11 cellular contexts compared by ENCODE assay signal in the genomic region with DNA sequence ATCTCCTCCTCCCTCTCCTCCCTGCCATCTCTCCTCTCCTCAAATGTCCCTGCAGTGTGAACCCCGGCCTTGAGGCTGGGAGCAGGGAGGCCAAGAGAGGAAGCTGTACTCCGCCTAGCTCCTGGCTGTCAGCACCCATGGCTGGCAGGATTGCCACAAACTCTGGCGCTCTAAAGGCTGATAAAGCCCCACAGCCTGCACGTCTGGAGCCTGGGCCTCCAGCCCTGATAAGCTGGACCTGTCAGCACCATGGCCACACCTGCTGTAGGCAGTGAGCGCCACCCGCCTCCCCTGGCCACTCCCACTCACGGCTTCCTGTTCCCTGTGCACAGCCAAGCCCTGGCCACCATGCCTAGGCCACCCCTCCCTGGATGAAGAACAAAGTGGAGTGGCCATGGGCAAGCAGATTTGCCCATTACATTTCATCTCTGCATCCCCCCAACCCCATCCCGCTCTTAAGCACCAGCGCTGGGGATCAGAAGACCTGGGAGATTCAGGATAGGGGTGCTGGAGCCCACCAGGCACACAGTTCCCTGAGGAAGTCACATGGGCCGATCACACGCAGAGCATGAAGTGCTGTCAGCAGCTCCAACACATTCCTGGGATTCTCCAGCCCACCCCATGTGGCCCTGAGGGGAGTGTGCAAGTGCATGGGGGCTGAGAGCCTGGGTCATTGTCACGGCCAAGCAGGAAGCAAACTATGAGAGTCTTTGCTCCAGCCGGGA. TPM values are rescaled to one million over a fixed set of nuclear protein-coding genes. Genes with fewer than 3 reads are reported as not detected.
DNase-seq lines count a peak whose midpoint lies in the region; ATAC-seq, FAIRE-seq and TF ChIP-seq lines count a peak whose summit lies in the region.
"Had no signal": no experiment of that assay in that cellular context is flagged by ENCODE, and none has a peak within 500 bp of the region (broad histone marks: within the 10 kb centered on the region; RNA-seq: fewer than 3 reads in every experiment).

No MANE protein-coding gene starts in this region.

- TF ChIP-seq CTCF in Panc1 (IDR thresholded peaks at IDR 0.05) (no peak), heart right ventricle (IDR thresholded peaks at IDR 0.05) (no peak), testis (IDR thresholded peaks at IDR 0.05) (no peak), D721Med (IDR thresholded peaks at IDR 0.05; ENCODE audit: insufficient read depth, missing control alignments) (no peak)

- POLR2A ChIA-PET in Panc1 (lab: Charles Lee), result interaction anchor here (0.9 kb wide), 1 partner anchor 9 kb away, joined by 6 read pairs; no protein-coding TSS in a partner anchor

- H3K4me1 ChIP-seq in Panc1 (ENCODE audit: control insufficient read depth, insufficient read depth, low read length) (no peaks in the 10 kb centered on the region), heart right ventricle (peaks cover 29 to 86% (median 71%) of the 10 kb centered on the region in 9 donors), testis (peaks cover 4% of the 10 kb centered on the region)

- no peak for FAIRE-seq in D721Med (lab: Jason Lieb, UNC)

- CTCF ChIA-PET in Panc1 (lab: Charles Lee), result interaction anchor here (1.3 kb wide), 1 partner anchor 85 kb away, joined by 6 read pairs; no protein-coding TSS in a partner anchor

- no peaks in the 10 kb centered on the region for H3K36me3 ChIP-seq in Panc1 (ENCODE audit: control insufficient read depth, insufficient read depth, low read length)
- no peaks in the 10 kb centered on the region for H3K36me3 ChIP-seq in heart right ventricle
- H3K36me3 ChIP-seq in testis (ENCODE audit: low read depth, missing control alignments), result no peaks in the 10 kb centered on the region
- H3K36me3 ChIP-seq: thoracic aorta had no signal

- in situ Hi-C loops in Panc1 (cut with HindIII; ENCODE audit: low pct_unique_long_range_greater_than_20kb, low sequenced_read_pairs), result no loop called here

- H3K9me3 ChIP-seq in Panc1 (ENCODE audit: control insufficient read depth, insufficient read depth, low read depth, low read length) (no peaks in the 10 kb centered on the region), heart right ventricle (no peaks in the 10 kb centered on the region), testis (no peaks in the 10 kb centered on the region)
- H3K9me3 ChIP-seq: thoracic aorta had no signal

- H3K27ac ChIP-seq in Panc1 (ENCODE audit: low read length) (no peak overlapping the region), heart right ventricle (peak overlapping the region; percentile 76 to 94 (median 87)), testis (no peak overlapping the region)
- H3K27ac ChIP-seq: thoracic aorta had no signal

- ATAC-seq in Panc1 (0 out of 2 replicates have a peak, but pooled peaks have one; percentile 28), heart right ventricle (peak; percentile 60 to 80 (median 72))

- no peak for TF ChIP-seq POLR2A in testis (IDR thresholded peaks at IDR 0.05)

- intact Hi-C loops in Panc1 (cut with micrococcal nuclease; ENCODE audit: unreplicated experiment) (no loop called here), heart right ventricle (cut with DNase I) (loop anchor here in 1 of 10 donors (5.0 kb wide), 1 partner anchor 91 kb away; no protein-coding TSS in a partner anchor), testis (cut with DNase I; ENCODE audit: low total_unique reads) (no loop called here)

- WGBS in heart right ventricle, 2 donors, result 16 to 23% methylated on average over 13 of the region's 13 CpGs
- WGBS in testis, 2 donors, result 51 to 55% methylated on average over 12 to 13 of the region's 13 CpGs

- H3K27me3 ChIP-seq in Panc1 (ENCODE audit: control insufficient read depth, insufficient read depth, low read length) (no peaks in the 10 kb centered on the region; the same call in 1 of the 2 replicates), heart right ventricle (no peaks in the 10 kb centered on the region), testis (no peaks in the 10 kb centered on the region)

- DNase-seq in NOMO-1 treated with DMSO at 0.1 percent for 48 hours (lab: John Stamatoyannopoulos, UW; ENCODE audit: unreplicated experiment) (peak; percentile 3), NOMO-1 (lab: John Stamatoyannopoulos, UW; ENCODE audit: unreplicated experiment in 2 of 2) (no peak), Panc1 (ENCODE audit: low read depth, low spot score) (no peak), heart right ventricle (peak; percentile 84 to 87), testis (peak; percentile 27), D721Med (ENCODE audit: insufficient read length, low spot score) (no peak), SIG-M5 treated with dmso at 0.1 percent for 504 hours (lab: John Stamatoyannopoulos, UW; ENCODE audit: unreplicated experiment) (no peak)
- DNase-seq in effector CD4-positive, alpha-beta T cell, result no peak
- DNase-seq: activated CD4-positive, CD25-positive, alpha-beta regulatory T cell treated with anti-CD3 and anti-CD28 coated beads, Interleukin-2, amount 50 U/mL, for 72 hours; stimulated activated CD4-positive, alpha-beta T cell treated with anti-CD3 and anti-CD28 coated beads, Interleukin-1b, Interleukin-23, amount 100 ng/mL, for 48 hours had no signal

- no peak overlapping the region for H3K4me3 ChIP-seq in Panc1 (ENCODE audit: low read depth in 2 of 2, low read length in 2 of 2)
- H3K4me3 ChIP-seq in heart right ventricle, result no peak overlapping the region
- H3K4me3 ChIP-seq in testis, result no peak overlapping the region
- H3K4me3 ChIP-seq: thoracic aorta had no signal

- no TSS peak for BruUV-seq in Panc1 (replicated peaks; lab: Mats Ljungman, UMichigan)

RNA-seq across cellular contexts. Expression of a gene that starts 24.2 kb away (rescaled TPM):
- total RNA-seq in Panc1 (2021; ENCODE audit: unreplicated experiment), result not detected
- polyA plus RNA-seq in Panc1 (2012; ENCODE audit: insufficient read length), result not detected
- 1,000 to 10,000 TPM in 1 of 10 donors, 100 to 1,000 TPM in 5, 10 to 100 TPM in 1, 1 to 10 TPM in 3; 1.1 to 4,616 (median 291) TPM for total RNA-seq in heart right ventricle
- over 10,000 TPM in 1 of 2 donors, 10 to 100 TPM in 1; 46.2 to 15,996 TPM for polyA plus RNA-seq in heart right ventricle
- total RNA-seq in testis, result under 1 TPM in 1 of 2 donors, not detected in 1; 0.50 TPM
- not detected for polyA plus RNA-seq in testis (ENCODE audit: insufficient read depth, low read depth, low replicate concordance)
- total RNA-seq: thoracic aorta had no signal

RNA-seq across cellular contexts. Expression of a gene that starts 35.4 kb away (rescaled TPM):
- total RNA-seq in Panc1 (2021; ENCODE audit: unreplicated experiment) (not detected), heart right ventricle (1,000 to 10,000 TPM in 2 of 10 donors, 100 to 1,000 TPM in 5, 10 to 100 TPM in 2, 1 to 10 TPM in 1; 5.8 to 2,762 (median 663) TPM), testis (not detected)
- not detected for polyA plus RNA-seq in Panc1 (2012; ENCODE audit: insufficient read length)
- polyA plus RNA-seq in heart right ventricle (1,000 to 10,000 TPM in 1 of 2 donors, 10 to 100 TPM in 1; 16.4 to 2,201 TPM), testis (ENCODE audit: insufficient read depth, low read depth, low replicate concordance) (not detected)
- total RNA-seq: thoracic aorta had no signal

RNA-seq across cellular contexts. Expression of a gene that starts 43.3 kb away (rescaled TPM):
- total RNA-seq in Panc1 (2021; ENCODE audit: unreplicated experiment) (72.4 TPM), heart right ventricle (10 to 100 TPM; 35.5 to 47.8 (median 39.0) TPM), testis (100 to 1,000 TPM; 140 to 144 TPM)
- 111 TPM for polyA plus RNA-seq in Panc1 (2012; ENCODE audit: insufficient read length)
- polyA plus RNA-seq in heart right ventricle (10 to 100 TPM; 23.3 to 44.7 TPM), testis (ENCODE audit: insufficient read depth, low read depth, low replicate concordance) (73.5 TPM)

RNA-seq across cellular contexts. Expression of a gene that starts 51.5 kb away (rescaled TPM):
- total RNA-seq in Panc1 (2021; ENCODE audit: unreplicated experiment) (156 TPM), heart right ventricle (10 to 100 TPM; 27.3 to 95.3 (median 44.4) TPM), testis (10 to 100 TPM; 33.1 to 62.0 TPM)
- polyA plus RNA-seq in Panc1 (2012; ENCODE audit: insufficient read length), result 305 TPM
- polyA plus RNA-seq in heart right ventricle (100 to 1,000 TPM in 1 of 2 donors, 10 to 100 TPM in 1; 53.0 to 102 TPM), testis (ENCODE audit: insufficient read depth, low read depth, low replicate concordance) (41.3 TPM)

Comparison
In these comparisons a context has a peak if more than half of its experiments do, and no peak if none do; other contexts are left out.
1. DNase-seq: peak in NOMO-1 treated with DMSO at 0.1 percent for 48 hours (single experiment), heart right ventricle (2 of 2) and testis (single experiment); none in NOMO-1 (0 of 2), Panc1 (single experiment), D721Med (single experiment), effector CD4-positive, alpha-beta T cell (single experiment) and SIG-M5 treated with dmso at 0.1 percent for 504 hours (single experiment).
2. H3K27ac ChIP-seq: peak in heart right ventricle (10 of 10); none in Panc1 (single experiment) and testis (0 of 2).